In the genomic region with DNA sequence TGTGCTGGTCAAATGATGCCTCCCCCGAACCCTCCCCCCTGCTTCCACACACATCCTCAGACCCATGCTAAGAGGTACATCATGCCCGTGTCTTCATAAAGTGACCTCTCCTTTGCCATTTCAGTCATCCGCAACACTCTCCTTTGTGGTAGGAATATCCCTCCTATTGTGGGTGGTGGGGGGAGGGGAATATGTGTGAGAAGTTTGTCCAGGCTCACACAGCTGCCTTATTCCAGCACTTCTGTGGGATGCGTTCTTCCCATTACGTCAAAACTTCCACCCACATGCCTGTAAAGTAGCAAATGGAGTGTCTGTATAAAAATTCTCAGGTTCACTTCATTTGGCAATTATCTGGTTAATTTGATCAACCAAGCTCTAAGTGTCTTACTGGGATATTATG, we compare ENCODE assay signal across 26 cellular contexts. TPM values are rescaled to one million over a fixed set of nuclear protein-coding genes. Genes with fewer than 3 reads are reported as not detected.
"Had no signal": no experiment of that assay in that cellular context is flagged by ENCODE, and none has a peak within 500 bp of the region (broad histone marks: within the 10 kb centered on the region; RNA-seq: fewer than 3 reads in every experiment).

No MANE protein-coding gene starts in this region.

- H3K4me3 ChIP-seq: cardiac muscle cell, SJSA1 had no signal

- DNase-seq: activated CD4-positive, alpha-beta T cell treated with anti-CD3 and anti-CD28 coated beads for 4 hours; activated CD8-positive, alpha-beta memory T cell treated with anti-CD3 and anti-CD28 coated beads, Interleukin-2, amount 50 U/mL, for 4 hours; activated CD8-positive, alpha-beta T cell treated with anti-CD3 and anti-CD28 coated beads for 36 hours; activated gamma-delta T cell treated with Interleukin-2 at 50 U/mL for 16 hours; activated naive CD4-positive, alpha-beta T cell treated with anti-CD3 and anti-CD28 coated beads, Interleukin-2, amount 10 ng/mL, durations not matched to agents 7 days and 5 days; activated naive CD8-positive, alpha-beta T cell treated with anti-CD3 and anti-CD28 coated beads for 36 hours; activated T-cell treated with anti-CD3 and anti-CD28 coated beads, Interleukin-2, amount 50 U/mL, for 72 hours; brain microvascular endothelial cell; KG1; NCI-H1092; NCI-H1417 treated with DMSO at 0.1 percent for 48 hours; NCI-H1694 treated with DMSO at 0.1 percent for 48 hours; NCI-H2029 treated with DMSO at 0.1 percent for 48 hours; NCI-H345; PC-3; SHP77; SW 1271 had no signal

- H3K27me3 ChIP-seq: brain microvascular endothelial cell, cardiac muscle cell, SJSA1 had no signal

- H3K9me3 Mint-ChIP-seq: activated CD8-positive, alpha-beta T cell treated with anti-CD3 and anti-CD28 coated beads for 36 hours; activated naive CD4-positive, alpha-beta T cell treated with anti-CD3 and anti-CD28 coated beads, Interleukin-2, amount 10 ng/mL, durations not matched to agents 7 days and 5 days; activated naive CD8-positive, alpha-beta T cell treated with anti-CD3 and anti-CD28 coated beads for 36 hours; activated T-cell treated with anti-CD3 and anti-CD28 coated beads, Interleukin-2, amount 50 U/mL, for 72 hours; activated T-helper 2 cell treated with anti-CD3 and anti-CD28 coated beads, Interferon-gamma antibody, Interleukin-2, Interleukin-4, amounts not matched to agents 10 μg/mL and 5 μg/mL and 100 μg/mL, durations not matched to agents 14 hours and 24 hours and 36 hours; T-helper 1 cell treated with Interleukin-12 subunit alpha and Interleukin-12 subunit beta and Interleukin-4 antibody, amounts not matched to agents 30 μg/mL and 1 μg/mL, for 36 hours had no signal

- H3K9me3 ChIP-seq: SJSA1 had no signal

- H3K36me3 ChIP-seq: brain microvascular endothelial cell, cardiac muscle cell, SJSA1 had no signal

- H3K4me1 Mint-ChIP-seq: activated naive CD4-positive, alpha-beta T cell treated with anti-CD3 and anti-CD28 coated beads, Interleukin-2, amount 10 ng/mL, durations not matched to agents 7 days and 5 days; activated naive CD8-positive, alpha-beta T cell treated with anti-CD3 and anti-CD28 coated beads for 36 hours had no signal

- H3K4me3 Mint-ChIP-seq: activated CD8-positive, alpha-beta T cell treated with anti-CD3 and anti-CD28 coated beads for 36 hours; activated naive CD4-positive, alpha-beta T cell treated with anti-CD3 and anti-CD28 coated beads, Interleukin-2, amount 10 ng/mL, durations not matched to agents 7 days and 5 days; activated naive CD8-positive, alpha-beta T cell treated with anti-CD3 and anti-CD28 coated beads for 36 hours; activated T-cell treated with anti-CD3 and anti-CD28 coated beads, Interleukin-2, amount 50 U/mL, for 72 hours; T-helper 1 cell treated with Interleukin-12 subunit alpha and Interleukin-12 subunit beta and Interleukin-4 antibody, amounts not matched to agents 30 μg/mL and 1 μg/mL, for 36 hours had no signal

- H3K27ac Mint-ChIP-seq: activated CD8-positive, alpha-beta T cell treated with anti-CD3 and anti-CD28 coated beads for 36 hours; activated naive CD4-positive, alpha-beta T cell treated with anti-CD3 and anti-CD28 coated beads, Interleukin-2, amount 10 ng/mL, durations not matched to agents 7 days and 5 days; activated naive CD8-positive, alpha-beta T cell treated with anti-CD3 and anti-CD28 coated beads for 36 hours; activated T-cell treated with anti-CD3 and anti-CD28 coated beads, Interleukin-2, amount 50 U/mL, for 72 hours; activated T-helper 2 cell treated with anti-CD3 and anti-CD28 coated beads, Interferon-gamma antibody, Interleukin-2, Interleukin-4, amounts not matched to agents 10 μg/mL and 5 μg/mL and 100 μg/mL, durations not matched to agents 14 hours and 24 hours and 36 hours; T-helper 1 cell treated with Interleukin-12 subunit alpha and Interleukin-12 subunit beta and Interleukin-4 antibody, amounts not matched to agents 30 μg/mL and 1 μg/mL, for 36 hours had no signal

- ATAC-seq: activated CD4-positive, CD25-positive, alpha-beta regulatory T cell treated with anti-CD3 and anti-CD28 coated beads, Interleukin-2, amount 50 U/mL, for 24 hours; activated CD8-positive, alpha-beta T cell treated with anti-CD3 and anti-CD28 coated beads for 36 hours; activated T-cell treated with anti-CD3 and anti-CD28 coated beads, Interleukin-2, amount 50 U/mL, for 72 hours; PC-3; SK-N-SH treated with all-trans-retinoic acid at 6 μM for 48 hours had no signal

- H3K36me3 Mint-ChIP-seq: activated naive CD4-positive, alpha-beta T cell treated with anti-CD3 and anti-CD28 coated beads, Interleukin-2, amount 10 ng/mL, durations not matched to agents 7 days and 5 days; activated naive CD8-positive, alpha-beta T cell treated with anti-CD3 and anti-CD28 coated beads for 36 hours had no signal

- H3K27ac ChIP-seq: brain microvascular endothelial cell, cardiac muscle cell, SJSA1 had no signal

RNA-seq across cellular contexts. Expression of gene LRRC18, which starts 12.4 kb away (rescaled TPM):
- total RNA-seq: activated CD8-positive, alpha-beta T cell treated with anti-CD3 and anti-CD28 coated beads for 36 hours; activated naive CD8-positive, alpha-beta T cell treated with anti-CD3 and anti-CD28 coated beads for 36 hours; activated T-cell treated with anti-CD3 and anti-CD28 coated beads, Interleukin-2, amount 50 U/mL, for 72 hours; activated T-helper 2 cell treated with anti-CD3 and anti-CD28 coated beads, Interferon-gamma antibody, Interleukin-2, Interleukin-4, amounts not matched to agents 10 μg/mL and 5 μg/mL and 100 μg/mL, durations not matched to agents 14 hours and 24 hours and 36 hours; cardiac muscle cell; LHCN-M2; M059J; PC-3; SJSA1 had no signal
- polyA plus RNA-seq: adipose tissue, cardiac muscle cell had no signal
